Comparison of ENCODE assay signal across 1 cellular context in the genomic region with DNA sequence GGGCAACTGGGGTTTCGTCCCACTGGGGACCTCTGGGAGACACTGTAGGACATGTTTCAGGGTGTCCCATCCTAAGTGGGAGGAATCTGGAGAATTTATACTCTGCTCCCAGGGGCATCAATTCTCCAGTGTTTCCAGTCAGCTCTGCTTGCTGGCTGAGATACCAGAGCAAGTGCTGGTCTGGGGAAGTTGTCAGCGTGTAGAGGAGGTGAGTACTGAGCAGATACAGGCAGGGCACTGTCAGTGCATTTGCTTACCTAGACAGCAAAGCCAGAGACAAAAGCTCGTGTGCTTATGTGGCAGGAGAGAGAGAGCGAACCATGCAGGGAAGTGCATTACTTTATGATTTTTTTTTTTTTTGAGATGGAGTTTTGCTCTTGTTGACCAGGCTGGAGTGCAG.
TF ChIP-seq lines count a peak whose summit lies in the region.

No MANE protein-coding gene starts in this region.

TF ChIP-seq in H1, 55 proteins besides CTCF, POLR2A, EP300 and RAD21 (continued from another document):
- no peak for TF ChIP-seq ATF2 (IDR thresholded peaks at IDR 0.05; ENCODE audit: low read length)
- TF ChIP-seq, protein P1, sequence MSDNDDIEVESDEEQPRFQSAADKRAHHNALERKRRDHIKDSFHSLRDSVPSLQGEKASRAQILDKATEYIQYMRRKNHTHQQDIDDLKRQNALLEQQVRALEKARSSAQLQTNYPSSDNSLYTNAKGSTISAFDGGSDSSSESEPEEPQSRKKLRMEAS (IDR thresholded peaks at IDR 0.05): no peak
- TF ChIP-seq POLR2AphosphoS5 (IDR thresholded peaks at IDR 0.05; ENCODE audit: low read depth, low read length): no peak
- no peak for TF ChIP-seq SIN3A (conservative IDR thresholded peaks at IDR 0.05 in 1 of 2, IDR thresholded peaks at IDR 0.05 in 1 of 2; ENCODE audit: low read depth in 1 of 2, low read length in 2 of 2)
- TF ChIP-seq, protein P2, sequence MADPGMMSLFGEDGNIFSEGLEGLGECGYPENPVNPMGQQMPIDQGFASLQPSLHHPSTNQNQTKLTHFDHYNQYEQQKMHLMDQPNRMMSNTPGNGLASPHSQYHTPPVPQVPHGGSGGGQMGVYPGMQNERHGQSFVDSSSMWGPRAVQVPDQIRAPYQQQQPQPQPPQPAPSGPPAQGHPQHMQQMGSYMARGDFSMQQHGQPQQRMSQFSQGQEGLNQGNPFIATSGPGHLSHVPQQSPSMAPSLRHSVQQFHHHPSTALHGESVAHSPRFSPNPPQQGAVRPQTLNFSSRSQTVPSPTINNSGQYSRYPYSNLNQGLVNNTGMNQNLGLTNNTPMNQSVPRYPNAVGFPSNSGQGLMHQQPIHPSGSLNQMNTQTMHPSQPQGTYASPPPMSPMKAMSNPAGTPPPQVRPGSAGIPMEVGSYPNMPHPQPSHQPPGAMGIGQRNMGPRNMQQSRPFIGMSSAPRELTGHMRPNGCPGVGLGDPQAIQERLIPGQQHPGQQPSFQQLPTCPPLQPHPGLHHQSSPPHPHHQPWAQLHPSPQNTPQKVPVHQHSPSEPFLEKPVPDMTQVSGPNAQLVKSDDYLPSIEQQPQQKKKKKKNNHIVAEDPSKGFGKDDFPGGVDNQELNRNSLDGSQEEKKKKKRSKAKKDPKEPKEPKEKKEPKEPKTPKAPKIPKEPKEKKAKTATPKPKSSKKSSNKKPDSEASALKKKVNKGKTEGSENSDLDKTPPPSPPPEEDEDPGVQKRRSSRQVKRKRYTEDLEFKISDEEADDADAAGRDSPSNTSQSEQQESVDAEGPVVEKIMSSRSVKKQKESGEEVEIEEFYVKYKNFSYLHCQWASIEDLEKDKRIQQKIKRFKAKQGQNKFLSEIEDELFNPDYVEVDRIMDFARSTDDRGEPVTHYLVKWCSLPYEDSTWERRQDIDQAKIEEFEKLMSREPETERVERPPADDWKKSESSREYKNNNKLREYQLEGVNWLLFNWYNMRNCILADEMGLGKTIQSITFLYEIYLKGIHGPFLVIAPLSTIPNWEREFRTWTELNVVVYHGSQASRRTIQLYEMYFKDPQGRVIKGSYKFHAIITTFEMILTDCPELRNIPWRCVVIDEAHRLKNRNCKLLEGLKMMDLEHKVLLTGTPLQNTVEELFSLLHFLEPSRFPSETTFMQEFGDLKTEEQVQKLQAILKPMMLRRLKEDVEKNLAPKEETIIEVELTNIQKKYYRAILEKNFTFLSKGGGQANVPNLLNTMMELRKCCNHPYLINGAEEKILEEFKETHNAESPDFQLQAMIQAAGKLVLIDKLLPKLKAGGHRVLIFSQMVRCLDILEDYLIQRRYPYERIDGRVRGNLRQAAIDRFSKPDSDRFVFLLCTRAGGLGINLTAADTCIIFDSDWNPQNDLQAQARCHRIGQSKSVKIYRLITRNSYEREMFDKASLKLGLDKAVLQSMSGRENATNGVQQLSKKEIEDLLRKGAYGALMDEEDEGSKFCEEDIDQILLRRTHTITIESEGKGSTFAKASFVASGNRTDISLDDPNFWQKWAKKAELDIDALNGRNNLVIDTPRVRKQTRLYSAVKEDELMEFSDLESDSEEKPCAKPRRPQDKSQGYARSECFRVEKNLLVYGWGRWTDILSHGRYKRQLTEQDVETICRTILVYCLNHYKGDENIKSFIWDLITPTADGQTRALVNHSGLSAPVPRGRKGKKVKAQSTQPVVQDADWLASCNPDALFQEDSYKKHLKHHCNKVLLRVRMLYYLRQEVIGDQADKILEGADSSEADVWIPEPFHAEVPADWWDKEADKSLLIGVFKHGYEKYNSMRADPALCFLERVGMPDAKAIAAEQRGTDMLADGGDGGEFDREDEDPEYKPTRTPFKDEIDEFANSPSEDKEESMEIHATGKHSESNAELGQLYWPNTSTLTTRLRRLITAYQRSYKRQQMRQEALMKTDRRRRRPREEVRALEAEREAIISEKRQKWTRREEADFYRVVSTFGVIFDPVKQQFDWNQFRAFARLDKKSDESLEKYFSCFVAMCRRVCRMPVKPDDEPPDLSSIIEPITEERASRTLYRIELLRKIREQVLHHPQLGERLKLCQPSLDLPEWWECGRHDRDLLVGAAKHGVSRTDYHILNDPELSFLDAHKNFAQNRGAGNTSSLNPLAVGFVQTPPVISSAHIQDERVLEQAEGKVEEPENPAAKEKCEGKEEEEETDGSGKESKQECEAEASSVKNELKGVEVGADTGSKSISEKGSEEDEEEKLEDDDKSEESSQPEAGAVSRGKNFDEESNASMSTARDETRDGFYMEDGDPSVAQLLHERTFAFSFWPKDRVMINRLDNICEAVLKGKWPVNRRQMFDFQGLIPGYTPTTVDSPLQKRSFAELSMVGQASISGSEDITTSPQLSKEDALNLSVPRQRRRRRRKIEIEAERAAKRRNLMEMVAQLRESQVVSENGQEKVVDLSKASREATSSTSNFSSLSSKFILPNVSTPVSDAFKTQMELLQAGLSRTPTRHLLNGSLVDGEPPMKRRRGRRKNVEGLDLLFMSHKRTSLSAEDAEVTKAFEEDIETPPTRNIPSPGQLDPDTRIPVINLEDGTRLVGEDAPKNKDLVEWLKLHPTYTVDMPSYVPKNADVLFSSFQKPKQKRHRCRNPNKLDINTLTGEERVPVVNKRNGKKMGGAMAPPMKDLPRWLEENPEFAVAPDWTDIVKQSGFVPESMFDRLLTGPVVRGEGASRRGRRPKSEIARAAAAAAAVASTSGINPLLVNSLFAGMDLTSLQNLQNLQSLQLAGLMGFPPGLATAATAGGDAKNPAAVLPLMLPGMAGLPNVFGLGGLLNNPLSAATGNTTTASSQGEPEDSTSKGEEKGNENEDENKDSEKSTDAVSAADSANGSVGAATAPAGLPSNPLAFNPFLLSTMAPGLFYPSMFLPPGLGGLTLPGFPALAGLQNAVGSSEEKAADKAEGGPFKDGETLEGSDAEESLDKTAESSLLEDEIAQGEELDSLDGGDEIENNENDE (IDR thresholded peaks at IDR 0.05; ENCODE audit: insufficient replicate concordance, low read length): no peak
- TF ChIP-seq, protein P3, sequence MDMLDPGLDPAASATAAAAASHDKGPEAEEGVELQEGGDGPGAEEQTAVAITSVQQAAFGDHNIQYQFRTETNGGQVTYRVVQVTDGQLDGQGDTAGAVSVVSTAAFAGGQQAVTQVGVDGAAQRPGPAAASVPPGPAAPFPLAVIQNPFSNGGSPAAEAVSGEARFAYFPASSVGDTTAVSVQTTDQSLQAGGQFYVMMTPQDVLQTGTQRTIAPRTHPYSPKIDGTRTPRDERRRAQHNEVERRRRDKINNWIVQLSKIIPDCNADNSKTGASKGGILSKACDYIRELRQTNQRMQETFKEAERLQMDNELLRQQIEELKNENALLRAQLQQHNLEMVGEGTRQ (IDR thresholded peaks at IDR 0.05; ENCODE audit: low read length): no peak
- no peak for TF ChIP-seq SRF (IDR thresholded peaks at IDR 0.05; ENCODE audit: low read depth, low read length)
- TF ChIP-seq JUN (IDR thresholded peaks at IDR 0.05; ENCODE audit: low read depth, low read length): no peak
- no peak for TF ChIP-seq SIX5 (IDR thresholded peaks at IDR 0.05; ENCODE audit: low read depth, low read length)
